ENCODE assay signal across 11 cellular contexts in the genomic region with DNA sequence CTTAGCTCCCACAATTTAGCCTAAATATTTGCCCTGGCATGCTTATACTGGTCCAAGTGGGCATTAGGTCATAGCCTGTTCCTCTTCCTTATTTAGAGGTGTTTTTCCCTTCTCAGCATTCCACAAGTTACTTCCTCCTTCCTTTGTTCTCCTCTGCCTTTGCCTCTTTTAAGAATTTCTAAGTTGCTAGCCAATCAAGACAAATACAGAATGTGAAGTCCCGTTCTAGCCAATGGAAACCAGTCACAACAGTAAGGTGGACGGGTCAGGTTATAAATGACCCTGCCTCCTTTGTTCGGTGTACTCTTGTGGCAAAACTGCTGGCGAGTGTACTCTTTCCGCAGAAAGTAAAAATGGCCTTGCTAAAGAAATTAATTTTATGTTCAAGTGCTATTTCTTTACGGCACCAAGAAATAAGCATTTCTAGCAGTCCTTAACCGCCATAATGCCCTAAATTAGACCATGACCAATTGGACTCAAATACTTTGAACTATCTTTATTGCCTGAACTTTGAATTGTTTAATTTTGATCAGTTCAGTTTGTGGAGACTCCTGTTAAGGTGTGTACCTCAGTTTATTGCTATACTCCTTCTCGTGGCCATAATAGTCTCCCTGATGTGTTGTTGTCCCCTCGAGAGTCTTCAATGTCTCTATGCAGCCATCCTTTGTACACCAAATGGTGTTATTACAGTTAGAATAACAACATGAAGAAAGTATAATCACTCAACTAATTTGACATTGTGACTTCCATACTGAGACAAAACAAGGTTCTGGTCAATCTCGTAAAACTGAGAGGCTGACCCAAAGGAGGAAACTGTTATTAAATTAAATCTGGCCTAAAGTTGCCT. TPM values are rescaled to one million over a fixed set of nuclear protein-coding genes. Genes with fewer than 3 reads are reported as not detected.
DNase-seq lines count a peak whose midpoint lies in the region; ATAC-seq and TF ChIP-seq lines count a peak whose summit lies in the region.
"Had no signal": no experiment of that assay in that cellular context is flagged by ENCODE, and none has a peak within 500 bp of the region (broad histone marks: within the 10 kb centered on the region; RNA-seq: fewer than 3 reads in every experiment).

No MANE protein-coding gene starts in this region.

- DNase-seq in Karpas-422 (no peak), pons (ENCODE audit: low spot score) (peak; percentile 49), midbrain (lab: John Stamatoyannopoulos, UW) (no peak)
- DNase-seq in stimulated activated CD4-positive, alpha-beta T cell treated with anti-CD3 and anti-CD28 coated beads, Interleukin-2, amount 100 ng/mL, for 24 hours, result no peak
- DNase-seq: activated CD8-positive, alpha-beta memory T cell treated with anti-CD3 and anti-CD28 coated beads, Interleukin-2, amount 50 U/mL, for 4 hours; NCI-H1930 had no signal

- peaks cover 33% of the 10 kb centered on the region for H3K79me2 ChIP-seq in Karpas-422 (ENCODE audit: low read length)

- no peaks in the 10 kb centered on the region for H3K36me3 ChIP-seq in Karpas-422 (ENCODE audit: insufficient read depth, low read length)
- H3K36me3 ChIP-seq: cardiac muscle cell had no signal

- H3K4me2 ChIP-seq in Karpas-422 (ENCODE audit: low read depth, low read length, poor library complexity, severe bottlenecking), result peak overlapping the region; percentile 87

- peak overlapping the region; percentile 96; the same call in 1 of the 2 replicates for H3K4me3 ChIP-seq in Karpas-422 (ENCODE audit: low read length)

- H3K27ac Mint-ChIP-seq in dendritic cell treated with granulocyte-macrophage colony-stimulating factor and Interleukin-4, amounts not matched to agents 40 ng/mL and 50 ng/mL, for 4 days, result peak overlapping the region; percentile 32

- no peak overlapping the region for H3K4me3 Mint-ChIP-seq in dendritic cell treated with granulocyte-macrophage colony-stimulating factor and Interleukin-4, amounts not matched to agents 40 ng/mL and 50 ng/mL, for 4 days

- peaks cover 8% of the 10 kb centered on the region for H3K36me3 Mint-ChIP-seq in dendritic cell treated with granulocyte-macrophage colony-stimulating factor and Interleukin-4, amounts not matched to agents 40 ng/mL and 50 ng/mL, for 4 days (ENCODE audit: low read depth)

- intact Hi-C loops in dendritic cell treated with granulocyte-macrophage colony-stimulating factor and Interleukin-4, amounts not matched to agents 40 ng/mL and 50 ng/mL, for 4 days (cut with micrococcal nuclease), result loop anchor here (5.0 kb wide), 1 partner anchor 56 kb away; the partner anchor contains the start of gene CYP2U1

- H3K4me1 ChIP-seq in Karpas-422 (ENCODE audit: low read length), result peaks cover 37% of the 10 kb centered on the region

- ATAC-seq in GM19452 (IDR thresholded peaks at IDR 0.05; ENCODE audit: unreplicated experiment) (no peak), GM21576 (IDR thresholded peaks at IDR 0.05; ENCODE audit: unreplicated experiment) (no peak)

- no peaks in the 10 kb centered on the region for H4K20me1 ChIP-seq in Karpas-422 (ENCODE audit: insufficient read depth, low read depth, low read length)

- no peak for TF ChIP-seq CTCF in C4-2B (conservative IDR thresholded peaks at IDR 0.05)

- H3K9me3 Mint-ChIP-seq in dendritic cell treated with granulocyte-macrophage colony-stimulating factor and Interleukin-4, amounts not matched to agents 40 ng/mL and 50 ng/mL, for 4 days, result no peaks in the 10 kb centered on the region

- H3K9ac ChIP-seq in Karpas-422 (ENCODE audit: low read length), result no peak overlapping the region

- no peak overlapping the region for H2AFZ ChIP-seq in Karpas-422 (ENCODE audit: low read length)

- no peaks in the 10 kb centered on the region for H3K9me3 ChIP-seq in Karpas-422 (ENCODE audit: low read length)

- H3K9me2 ChIP-seq in Karpas-422 (replicated peaks; ENCODE audit: insufficient read depth, low read length), result no peaks in the 10 kb centered on the region

- no peaks in the 10 kb centered on the region for H3K27me3 ChIP-seq in Karpas-422 (ENCODE audit: low read length)
- H3K27me3 ChIP-seq: cardiac muscle cell had no signal

- H3K27ac ChIP-seq in C4-2B (peak overlapping the region; percentile 94; the same call in 1 of the 2 replicates), Karpas-422 (ENCODE audit: low read length) (no peak overlapping the region)
- H3K27ac ChIP-seq: cardiac muscle cell had no signal

- peaks cover 24% of the 10 kb centered on the region for H3K4me1 Mint-ChIP-seq in dendritic cell treated with granulocyte-macrophage colony-stimulating factor and Interleukin-4, amounts not matched to agents 40 ng/mL and 50 ng/mL, for 4 days (ENCODE audit: low read depth)

- no peaks in the 10 kb centered on the region for H3K27me3 Mint-ChIP-seq in dendritic cell treated with granulocyte-macrophage colony-stimulating factor and Interleukin-4, amounts not matched to agents 40 ng/mL and 50 ng/mL, for 4 days

RNA-seq across cellular contexts. Expression of gene HADH, which starts 1.6 kb away (rescaled TPM):
- 20.2 and 41.6 TPM in 2 replicates for total RNA-seq in Karpas-422 (2014; rRNA removed; shearing (Covaris generic); ENCODE audit: low replicate concordance)

RNA-seq across cellular contexts. Expression of gene CYP2U1, which starts 56.8 kb away (rescaled TPM):
- 1.5 and 5.3 TPM in 2 replicates for total RNA-seq in Karpas-422 (2014; rRNA removed; shearing (Covaris generic); ENCODE audit: low replicate concordance)
